ENCODE assay signal across 9 cellular contexts in genomic region chr13:94309997-94310842, GRCh38.
A peak's percentile ranks its signal among the peaks of the same experiment; 100 is the strongest.
DNase-seq lines count a peak whose midpoint lies in the region; ATAC-seq and TF ChIP-seq lines count a peak whose summit lies in the region.
"Had no signal": no experiment of that assay in that cellular context is flagged by ENCODE, and none has a peak within 500 bp of the region (broad histone marks: within the 10 kb centered on the region; RNA-seq: fewer than 3 reads in every experiment).

No MANE protein-coding gene starts in this region.

- no peak for TF ChIP-seq POLR2A in vagina (IDR thresholded peaks at IDR 0.05)

- H3K4me1 ChIP-seq in vagina, result no peaks in the 10 kb centered on the region

- H3K27me3 ChIP-seq in vagina, result no peaks in the 10 kb centered on the region

- no peak overlapping the region for H3K4me3 ChIP-seq in AG04449 (ENCODE audit: low read depth, low read length)
- no peak overlapping the region for H3K4me3 ChIP-seq in vagina

- DNase-seq in AG04449 (ENCODE audit: low read depth, low spot score) (peak; percentile 66), LHCN-M2 (ENCODE audit: low read depth) (peak; percentile 91), dedifferentiated amniotic fluid mesenchymal stem cell (ENCODE audit: extremely low spot score) (peak; percentile 74), lung microvascular endothelial cell (ENCODE audit: low read depth in 2 of 2) (peak; percentile 74 to 90), vagina (ENCODE audit: extremely low spot score in 2 of 2) (no peak), middle frontal gyrus (ENCODE audit: extremely low spot score, low spot score) (no peak)
- DNase-seq in stimulated activated CD4-positive, alpha-beta T cell treated with anti-CD3 and anti-CD28 coated beads, Interleukin-4, amount 100 ng/mL, for 1 hour, result no peak
- DNase-seq: NCI-H1417 treated with DMSO at 0.1 percent for 48 hours had no signal

- no peak for ATAC-seq in GM18867 (IDR thresholded peaks at IDR 0.05; ENCODE audit: unreplicated experiment)

- TF ChIP-seq CTCF in AG04449 (IDR thresholded peaks at IDR 0.05; ENCODE audit: insufficient read depth, low read length, missing control alignments) (no peak), vagina (IDR thresholded peaks at IDR 0.05) (no peak)

- CTCF ChIA-PET in AG04449 (lab: Yijun Ruan, JAX), result no interaction called here

- H3K27ac ChIP-seq in vagina, result no peak overlapping the region

- H3K9me3 ChIP-seq in vagina, result no peaks in the 10 kb centered on the region

- intact Hi-C loops in vagina (cut with DNase I), result no loop called here

- POLR2A ChIA-PET in AG04449 (lab: Yijun Ruan, JAX), result interaction anchor here (0.5 to 0.7 kb wide), 4 partner anchors 16 to 482 kb away, joined by 3 to 4 read pairs (median 3); no protein-coding TSS in a partner anchor

- H3K36me3 ChIP-seq in vagina, result no peaks in the 10 kb centered on the region

Comparison
In these comparisons a context has a peak if more than half of its experiments do, and no peak if none do; other contexts are left out.
1. DNase-seq: peak in AG04449 (single experiment), LHCN-M2 (single experiment), dedifferentiated amniotic fluid mesenchymal stem cell (single experiment) and lung microvascular endothelial cell (2 of 2); none in stimulated activated CD4-positive, alpha-beta T cell treated with anti-CD3 and anti-CD28 coated beads, Interleukin-4, amount 100 ng/mL, for 1 hour (single experiment), vagina (0 of 2) and middle frontal gyrus (single experiment).